ENCODE assay signal across 8 cellular contexts in genomic region chr17:48215583-48216139, GRCh38.
DNase-seq lines count a peak whose midpoint lies in the region; ATAC-seq lines count a peak whose summit lies in the region.

No MANE protein-coding gene starts in this region.

- no peak overlapping the region for H3K4me3 Mint-ChIP-seq in activated T-helper 2 cell treated with anti-CD3 and anti-CD28 coated beads, Interferon-gamma antibody, Interleukin-2, Interleukin-4, amounts not matched to agents 10 μg/mL and 5 μg/mL and 100 μg/mL, durations not matched to agents 14 hours and 24 hours and 36 hours (ENCODE audit: low read depth)

- no peak overlapping the region for H3K27ac ChIP-seq in SJSA1

- no peaks in the 10 kb centered on the region for H3K27me3 Mint-ChIP-seq in activated T-helper 2 cell treated with anti-CD3 and anti-CD28 coated beads, Interferon-gamma antibody, Interleukin-2, Interleukin-4, amounts not matched to agents 10 μg/mL and 5 μg/mL and 100 μg/mL, durations not matched to agents 14 hours and 24 hours and 36 hours (ENCODE audit: low read depth)

- no peak overlapping the region for H3K4me3 ChIP-seq in SJSA1

- no peak overlapping the region for H3K27ac Mint-ChIP-seq in activated T-helper 2 cell treated with anti-CD3 and anti-CD28 coated beads, Interferon-gamma antibody, Interleukin-2, Interleukin-4, amounts not matched to agents 10 μg/mL and 5 μg/mL and 100 μg/mL, durations not matched to agents 14 hours and 24 hours and 36 hours

- H3K36me3 ChIP-seq in SJSA1 = no peaks in the 10 kb centered on the region

- no peaks in the 10 kb centered on the region for H3K9me3 ChIP-seq in SJSA1 (replicated peaks)

- 0 out of 2 replicates have a peak, but pooled peaks cover 5% of the 10 kb centered on the region for H3K4me1 ChIP-seq in SJSA1 (replicated peaks)

- ATAC-seq in GM21515 (IDR thresholded peaks at IDR 0.05; ENCODE audit: unreplicated experiment) = no peak

- peaks cover 27% of the 10 kb centered on the region for H3K36me3 Mint-ChIP-seq in activated T-helper 2 cell treated with anti-CD3 and anti-CD28 coated beads, Interferon-gamma antibody, Interleukin-2, Interleukin-4, amounts not matched to agents 10 μg/mL and 5 μg/mL and 100 μg/mL, durations not matched to agents 14 hours and 24 hours and 36 hours (ENCODE audit: low read depth)

- no peaks in the 10 kb centered on the region for H3K27me3 ChIP-seq in SJSA1 (replicated peaks)

- H3K4me1 Mint-ChIP-seq in activated T-helper 2 cell treated with anti-CD3 and anti-CD28 coated beads, Interferon-gamma antibody, Interleukin-2, Interleukin-4, amounts not matched to agents 10 μg/mL and 5 μg/mL and 100 μg/mL, durations not matched to agents 14 hours and 24 hours and 36 hours (ENCODE audit: low read depth) = peaks cover 5% of the 10 kb centered on the region

- DNase-seq in DMS53 (lab: John Stamatoyannopoulos, UW) (peak; percentile 93), Kasumi-1 (lab: John Stamatoyannopoulos, UW) (peak; percentile 18 to 51), SJSA1 (ENCODE audit: low read depth in 1 of 2, low spot score in 2 of 2) (peak; percentile 63 to 68), globus pallidus (ENCODE audit: low spot score) (peak; percentile 1), GOT3 (lab: John Stamatoyannopoulos, UW) (no peak), activated gamma-delta T cell (lab: John Stamatoyannopoulos, UW) (no peak)
- DNase-seq in activated T-helper 2 cell treated with anti-CD3 and anti-CD28 coated beads, Interferon-gamma antibody, Interleukin-2, Interleukin-4, amounts not matched to agents 10 μg/mL and 5 μg/mL and 100 μg/mL, durations not matched to agents 14 hours and 24 hours and 36 hours (ENCODE audit: low spot score) = no peak

- intact Hi-C loops in activated T-helper 2 cell treated with anti-CD3 and anti-CD28 coated beads, Interferon-gamma antibody, Interleukin-2, Interleukin-4, amounts not matched to agents 10 μg/mL and 5 μg/mL and 100 μg/mL, durations not matched to agents 14 hours and 24 hours and 36 hours (cut with micrococcal nuclease) = no loop called here

- no peaks in the 10 kb centered on the region for H3K9me3 Mint-ChIP-seq in activated T-helper 2 cell treated with anti-CD3 and anti-CD28 coated beads, Interferon-gamma antibody, Interleukin-2, Interleukin-4, amounts not matched to agents 10 μg/mL and 5 μg/mL and 100 μg/mL, durations not matched to agents 14 hours and 24 hours and 36 hours

Comparison
In these comparisons a context has a peak if more than half of its experiments do, and no peak if none do; other contexts are left out.
1. DNase-seq: peak in DMS53 (single experiment), Kasumi-1 (2 of 2), SJSA1 (2 of 2) and globus pallidus (single experiment); none in GOT3 (single experiment), activated T-helper 2 cell treated with anti-CD3 and anti-CD28 coated beads, Interferon-gamma antibody, Interleukin-2, Interleukin-4, amounts not matched to agents 10 μg/mL and 5 μg/mL and 100 μg/mL, durations not matched to agents 14 hours and 24 hours and 36 hours (single experiment) and activated gamma-delta T cell (single experiment).